ENCODE assay signal across 14 cellular contexts in the genomic region with DNA sequence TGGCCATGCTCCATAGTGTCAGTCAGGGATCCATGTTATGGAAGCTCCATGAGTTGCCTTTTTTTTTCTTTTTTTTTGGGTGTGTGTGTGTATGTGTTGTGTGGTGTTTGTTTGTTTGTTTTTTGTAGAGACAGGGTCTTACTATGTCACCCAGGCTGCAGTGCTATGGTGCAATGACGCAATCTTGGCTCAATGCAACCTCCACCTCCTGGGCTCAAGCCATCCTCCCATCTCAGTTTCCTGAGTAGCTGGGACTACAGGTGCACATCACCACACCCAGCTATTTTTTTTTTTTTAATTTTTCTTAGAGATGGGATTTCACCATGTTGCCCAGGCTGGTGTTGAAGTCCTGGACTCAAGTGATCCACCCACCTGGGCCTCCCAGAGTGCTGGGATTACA. TPM values are rescaled to one million over a fixed set of nuclear protein-coding genes. Genes with fewer than 3 reads are reported as not detected.
DNase-seq lines count a peak whose midpoint lies in the region; ATAC-seq and TF ChIP-seq lines count a peak whose summit lies in the region.
"Had no signal": no experiment of that assay in that cellular context is flagged by ENCODE, and none has a peak within 500 bp of the region (broad histone marks: within the 10 kb centered on the region; RNA-seq: fewer than 3 reads in every experiment).

No MANE protein-coding gene starts in this region.

- BruUV-seq in OCI-LY7 (replicated peaks; lab: Mats Ljungman, UMichigan), result no TSS peak

- H3K9me3 Mint-ChIP-seq in activated CD8-positive, alpha-beta memory T cell treated with anti-CD3 and anti-CD28 coated beads, Interleukin-2, amount 10 ng/mL, durations not matched to agents 7 days and 5 days (ENCODE audit: low read depth), result no peaks in the 10 kb centered on the region

- no peaks in the 10 kb centered on the region for H4K20me1 ChIP-seq in OCI-LY7 (ENCODE audit: insufficient read depth, low read length)

- WGBS in gastroesophageal sphincter (ENCODE audit: low coverage in 1 of 2), 2 donors, result 100% methylated on average over 1 of the region's 1 CpG
- 94% methylated on average over 1 of the region's 1 CpG for WGBS in suprapubic skin

- no peaks in the 10 kb centered on the region for H3K27me3 Mint-ChIP-seq in activated CD8-positive, alpha-beta memory T cell treated with anti-CD3 and anti-CD28 coated beads, Interleukin-2, amount 10 ng/mL, durations not matched to agents 7 days and 5 days

- POLR2A ChIA-PET in OCI-LY7 (lab: Charles Lee), result interaction anchor here (0.6 to 4.9 kb wide), 4 partner anchors 10 to 292 kb away, joined by 3 to 26 read pairs (median 6); no protein-coding TSS in a partner anchor

- ATAC-seq in activated CD8-positive, alpha-beta memory T cell treated with anti-CD3 and anti-CD28 coated beads, Interleukin-2, amount 10 ng/mL, durations not matched to agents 7 days and 5 days, result no peak
- no peak for ATAC-seq in gastroesophageal sphincter
- ATAC-seq in HG02884 (IDR thresholded peaks at IDR 0.05; ENCODE audit: unreplicated experiment), result no peak

- no peaks in the 10 kb centered on the region for H3K9me2 ChIP-seq in OCI-LY7 (ENCODE audit: insufficient read depth, low read length)

- H3K27ac ChIP-seq in OCI-LY7 (ENCODE audit: low read depth, low read length, poor library complexity, severe bottlenecking), result peak overlapping the region; percentile 89
- H3K27ac ChIP-seq in gastroesophageal sphincter, result peak overlapping the region in 3 of 4 donors; percentile 75 to 85 (median 84)
- H3K27ac ChIP-seq in suprapubic skin, result peak overlapping the region; percentile 87
- H3K27ac ChIP-seq: VCaP had no signal

- H3K36me3 ChIP-seq in OCI-LY7 (ENCODE audit: insufficient read depth, low read length) (no peaks in the 10 kb centered on the region), gastroesophageal sphincter (no peaks in the 10 kb centered on the region), suprapubic skin (no peaks in the 10 kb centered on the region)

- no peak overlapping the region for H3K4me3 Mint-ChIP-seq in activated CD8-positive, alpha-beta memory T cell treated with anti-CD3 and anti-CD28 coated beads, Interleukin-2, amount 10 ng/mL, durations not matched to agents 7 days and 5 days

- TF ChIP-seq POLR2A in gastroesophageal sphincter (IDR thresholded peaks at IDR 0.05) (no peak), suprapubic skin (IDR thresholded peaks at IDR 0.05) (no peak)

- H3K9me3 ChIP-seq in OCI-LY7 (ENCODE audit: low read length) (no peaks in the 10 kb centered on the region), gastroesophageal sphincter (no peaks in the 10 kb centered on the region), suprapubic skin (no peaks in the 10 kb centered on the region)

- no peak for DNase-seq in activated CD8-positive, alpha-beta memory T cell treated with anti-CD3 and anti-CD28 coated beads, Interleukin-2, amount 10 ng/mL, durations not matched to agents 7 days and 5 days
- DNase-seq in activated CD8-positive, alpha-beta memory T cell treated with anti-CD3 and anti-CD28 coated beads, Interleukin-2, amount 50 U/mL, for 48 hours, result no peak
- DNase-seq in OCI-LY7 (ENCODE audit: low spot score), result no peak
- no peak for DNase-seq in suprapubic skin (ENCODE audit: low spot score in 2 of 2)
- no peak for DNase-seq in SW 1271 (lab: John Stamatoyannopoulos, UW)
- DNase-seq in GM13976 (ENCODE audit: low spot score), result no peak
- DNase-seq: RPMI8226; stimulated activated naive CD4-positive, alpha-beta T cell had no signal

- peaks cover 34% of the 10 kb centered on the region for H3K4me1 Mint-ChIP-seq in activated CD8-positive, alpha-beta memory T cell treated with anti-CD3 and anti-CD28 coated beads, Interleukin-2, amount 10 ng/mL, durations not matched to agents 7 days and 5 days

- no peak for TF ChIP-seq CTCF in OCI-LY7 (conservative IDR thresholded peaks at IDR 0.05; ENCODE audit: low read length)
- no peak for TF ChIP-seq CTCF in gastroesophageal sphincter (IDR thresholded peaks at IDR 0.05)
- TF ChIP-seq CTCF in suprapubic skin (IDR thresholded peaks at IDR 0.05), result no peak
- no peak for TF ChIP-seq CTCF in GM13976 (IDR thresholded peaks at IDR 0.05; ENCODE audit: borderline replicate concordance, control extremely low read depth, extremely low read depth, insufficient read depth, missing control alignments)

- TF ChIP-seq EP300 in gastroesophageal sphincter (IDR thresholded peaks at IDR 0.05) (no peak), suprapubic skin (IDR thresholded peaks at IDR 0.05) (no peak)

- H3K27ac Mint-ChIP-seq in activated CD8-positive, alpha-beta memory T cell treated with anti-CD3 and anti-CD28 coated beads, Interleukin-2, amount 10 ng/mL, durations not matched to agents 7 days and 5 days, result peak overlapping the region; percentile 63

- H3K4me2 ChIP-seq in OCI-LY7 (ENCODE audit: low read length), result peak overlapping the region; percentile 85; the same call in 1 of the 2 replicates

- H3K79me2 ChIP-seq in OCI-LY7 (ENCODE audit: insufficient read depth, low read depth, low read length), result peaks cover 33% of the 10 kb centered on the region; the same call in 1 of the 2 replicates

- H3K27me3 ChIP-seq in gastroesophageal sphincter, result no peaks in the 10 kb centered on the region
- H3K27me3 ChIP-seq in suprapubic skin, result no peaks in the 10 kb centered on the region

- in situ Hi-C loops in GM13976 (cut with MboI; ENCODE audit: low sequenced_read_pairs, unreplicated experiment), result no loop called here

- intact Hi-C loops in OCI-LY7 (cut with micrococcal nuclease; ENCODE audit: unreplicated experiment), result loop anchor here (10.0 kb wide), 1 partner anchor 546 kb away; a partner anchor contains a TSS

- H2AFZ ChIP-seq in OCI-LY7 (ENCODE audit: low read length), result peak overlapping the region; percentile 73; the same call in 1 of the 2 replicates

- CTCF ChIA-PET in activated CD8-positive, alpha-beta memory T cell treated with anti-CD3 and anti-CD28 coated beads, Interleukin-2, amount 10 ng/mL, durations not matched to agents 7 days and 5 days (lab: Charles Lee), result no interaction called here
- CTCF ChIA-PET in OCI-LY7 (lab: Charles Lee; ENCODE audit: unreplicated experiment), result no interaction called here

- peaks cover 28% of the 10 kb centered on the region for H3K36me3 Mint-ChIP-seq in activated CD8-positive, alpha-beta memory T cell treated with anti-CD3 and anti-CD28 coated beads, Interleukin-2, amount 10 ng/mL, durations not matched to agents 7 days and 5 days

- H3K4me1 ChIP-seq in OCI-LY7 (ENCODE audit: insufficient read depth, low read length, poor library complexity, severe bottlenecking), result peaks cover 29% of the 10 kb centered on the region
- H3K4me1 ChIP-seq in gastroesophageal sphincter, result peaks cover 4 to 55% (median 8%) of the 10 kb centered on the region in 3 donors
- H3K4me1 ChIP-seq in suprapubic skin, result peaks cover 49% of the 10 kb centered on the region

- H3K4me3 ChIP-seq in OCI-LY7 (ENCODE audit: low read depth, low read length, poor library complexity, severe bottlenecking) (no peak overlapping the region), gastroesophageal sphincter (no peak overlapping the region), suprapubic skin (no peak overlapping the region)

RNA-seq across cellular contexts. Expression of a gene that starts 1.1 kb away (rescaled TPM):
- 100 to 1,000 TPM; 139 to 238 TPM for total RNA-seq in activated CD8-positive, alpha-beta memory T cell treated with anti-CD3 and anti-CD28 coated beads, Interleukin-2, amount 10 ng/mL, durations not matched to agents 7 days and 5 days
- total RNA-seq in OCI-LY7 (2014; rRNA removed; shearing (Covaris generic)), result 28.5 and 42.7 TPM in 2 replicates
- total RNA-seq in OCI-LY7 (2022), result 41.6 and 49.7 TPM in 2 replicates
- total RNA-seq in gastroesophageal sphincter, result 10 to 100 TPM; 31.6 to 50.4 (median 32.1) TPM
- 10 to 100 TPM in 2 of 4 donors, 1 to 10 TPM in 2; 8.5 to 20.3 (median 13.6) TPM for total RNA-seq in suprapubic skin

RNA-seq across cellular contexts. Expression of a gene that starts 3.6 kb away (rescaled TPM):
- 10 to 100 TPM; 25.0 to 35.4 TPM for total RNA-seq in activated CD8-positive, alpha-beta memory T cell treated with anti-CD3 and anti-CD28 coated beads, Interleukin-2, amount 10 ng/mL, durations not matched to agents 7 days and 5 days
- total RNA-seq in OCI-LY7 (2014; rRNA removed; shearing (Covaris generic)), result 16.6 and 19.6 TPM in 2 replicates
- 22.5 and 25.5 TPM in 2 replicates for total RNA-seq in OCI-LY7 (2022)
- 10 to 100 TPM in 3 of 4 donors, 1 to 10 TPM in 1; 8.9 to 21.4 (median 14.9) TPM for total RNA-seq in gastroesophageal sphincter
- 10 to 100 TPM; 12.3 to 21.7 (median 16.8) TPM for total RNA-seq in suprapubic skin

RNA-seq across cellular contexts. Expression of a gene that starts 47.8 kb away (rescaled TPM):
- total RNA-seq in activated CD8-positive, alpha-beta memory T cell treated with anti-CD3 and anti-CD28 coated beads, Interleukin-2, amount 10 ng/mL, durations not matched to agents 7 days and 5 days, result under 1 TPM; 0.28 to 0.41 TPM
- 0.06 TPM in 1 of 2 replicates, not detected in the other for total RNA-seq in OCI-LY7 (2014; rRNA removed; shearing (Covaris generic))
- total RNA-seq in OCI-LY7 (2022) (not detected in 2 replicates), gastroesophageal sphincter (under 1 TPM in 2 of 4 donors, not detected in 2; 0.13 to 0.19 TPM), suprapubic skin (not detected)
- total RNA-seq: Daoy, M059J, neural crest cell had no signal
